1 cellular context compared by ENCODE assay signal in the genomic region with DNA sequence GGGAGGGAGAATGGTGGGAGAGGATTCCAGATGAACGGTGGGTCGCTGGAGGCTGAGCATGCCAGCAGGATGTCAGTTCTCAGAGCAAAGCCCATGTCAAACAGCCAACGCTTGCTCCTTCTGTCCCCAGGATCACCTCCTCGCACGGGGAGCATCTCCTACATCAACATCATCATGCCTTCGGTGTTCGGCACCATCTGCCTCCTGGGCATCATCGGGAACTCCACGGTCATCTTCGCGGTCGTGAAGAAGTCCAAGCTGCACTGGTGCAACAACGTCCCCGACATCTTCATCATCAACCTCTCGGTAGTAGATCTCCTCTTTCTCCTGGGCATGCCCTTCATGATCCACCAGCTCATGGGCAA.
TF ChIP-seq lines count a peak whose summit lies in the region.

No MANE protein-coding gene starts in this region.

TF ChIP-seq in HepG2, 621 proteins besides CTCF, POLR2A, EP300 and RAD21:
- TF ChIP-seq ZNF883 (CRISPR knock-in tag; IDR thresholded peaks at IDR 0.05; ENCODE audit: not compliant biosample characterization) (no peak), PITX1 (CRISPR knock-in tag; IDR thresholded peaks at IDR 0.05) (no peak), ZNF709 (CRISPR knock-in tag; IDR thresholded peaks at IDR 0.05) (no peak), MTF1 (CRISPR knock-in tag; IDR thresholded peaks at IDR 0.05) (no peak), ZNF263 (CRISPR knock-in tag; IDR thresholded peaks at IDR 0.05) (no peak), SMAD3 (CRISPR knock-in tag; IDR thresholded peaks at IDR 0.05) (no peak), ZNF101 (CRISPR knock-in tag; IDR thresholded peaks at IDR 0.05; ENCODE audit: borderline replicate concordance, low read depth) (no peak), ZNF644 (CRISPR knock-in tag; IDR thresholded peaks at IDR 0.05; ENCODE audit: low read depth) (no peak)
